ENCODE assay signal across 23 cellular contexts in genomic region chr18:1968801-1969498, GRCh38.
"Had no signal": no experiment of that assay in that cellular context is flagged by ENCODE, and none has a peak within 500 bp of the region (broad histone marks: within the 10 kb centered on the region; RNA-seq: fewer than 3 reads in every experiment).

No MANE protein-coding gene starts in this region.

- H3K27me3 ChIP-seq: ascending aorta, body of pancreas, MG63 had no signal

- DNase-seq: activated B cell treated with CpG ODN at 0.5 μM for 24 hours; activated CD4-positive, alpha-beta memory T cell treated with anti-CD3 and anti-CD28 coated beads for 36 hours; activated CD4-positive, alpha-beta T cell treated with anti-CD3 and anti-CD28 coated beads, Interleukin-2, amount 10 ng/mL, durations not matched to agents 7 days and 5 days; activated CD8-positive, alpha-beta memory T cell treated with anti-CD3 and anti-CD28 coated beads for 24 hours; activated effector memory CD4-positive, alpha-beta T cell treated with anti-CD3 and anti-CD28 coated beads, Interleukin-2, amount 50 U/mL, for 16 hours; activated naive CD4-positive, alpha-beta T cell treated with Interleukin-2 at 50 U/mL for 16 hours; activated naive CD8-positive, alpha-beta T cell treated with anti-CD3 and anti-CD28 coated beads, Interleukin-2, amount 50 U/mL, for 24 hours; activated T-cell treated with anti-CD3 and anti-CD28 coated beads, Interleukin-2, amount 50 U/mL, for 4 hours; amniotic stem cell; body of pancreas; MG63; MV-4-11; NCI-H1105; NCI-H1436; NCI-H1930; NCI-H2171; NCI-H2227 treated with DMSO at 0.1 percent for 48 hours; NCI-H446 treated with DMSO at 0.1 percent for 48 hours; NCI-H524 treated with DMSO at 0.1 percent for 48 hours; PC-3; SHP77 treated with DMSO at 0.1 percent for 48 hours had no signal

- H3K27ac ChIP-seq: ascending aorta, body of pancreas had no signal

- H3K36me3 ChIP-seq: ascending aorta, MG63 had no signal

- H3K4me1 ChIP-seq: ascending aorta, body of pancreas had no signal

- H3K9me3 ChIP-seq: ascending aorta, body of pancreas, MG63 had no signal

- H3K4me3 ChIP-seq: ascending aorta, body of pancreas, MG63 had no signal

- ATAC-seq: activated naive CD4-positive, alpha-beta T cell treated with anti-CD3 and anti-CD28 coated beads, Interleukin-2, amount 50 U/mL, for 72 hours; activated naive CD8-positive, alpha-beta T cell treated with anti-CD3 and anti-CD28 coated beads, Interleukin-2, amount 50 U/mL, for 24 hours; activated T-cell treated with anti-CD3 and anti-CD28 coated beads, Interleukin-2, amount 50 U/mL, for 4 hours; body of pancreas; PC-3 had no signal
